ENCODE assay signal across 18 cellular contexts in the genomic region with DNA sequence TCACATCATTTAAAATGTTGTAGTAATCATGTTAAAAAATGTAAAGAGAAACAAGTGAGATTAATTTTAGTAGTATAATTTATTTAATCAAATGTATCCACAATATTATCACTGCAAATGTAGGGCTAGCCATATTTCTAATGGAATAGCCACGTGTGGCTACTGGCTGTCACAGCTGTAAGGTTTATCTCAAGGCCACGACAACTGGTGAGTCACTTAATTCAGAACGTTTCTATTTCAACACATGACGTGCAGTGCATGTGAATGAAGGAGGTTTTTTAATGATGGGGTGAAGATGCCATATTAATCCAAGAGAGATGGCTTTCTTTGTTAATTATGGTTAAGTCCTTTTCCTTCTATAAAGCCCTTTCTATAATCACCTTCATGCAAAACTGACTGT.
DNase-seq lines count a peak whose midpoint lies in the region; ATAC-seq, FAIRE-seq and TF ChIP-seq lines count a peak whose summit lies in the region.
"Had no signal": no experiment of that assay in that cellular context is flagged by ENCODE, and none has a peak within 500 bp of the region (broad histone marks: within the 10 kb centered on the region; RNA-seq: fewer than 3 reads in every experiment).

No MANE protein-coding gene starts in this region.

- no peaks in the 10 kb centered on the region for H3K9me3 ChIP-seq in breast epithelium
- no peaks in the 10 kb centered on the region for H3K9me3 ChIP-seq in endothelial cell of umbilical vein (replicated peaks; ENCODE audit: control insufficient read depth, insufficient read depth, low read length)
- no peaks in the 10 kb centered on the region for H3K9me3 ChIP-seq in left lung
- no peaks in the 10 kb centered on the region for H3K9me3 ChIP-seq in upper lobe of left lung
- no peaks in the 10 kb centered on the region for H3K9me3 ChIP-seq in right lobe of liver
- H3K9me3 ChIP-seq: uterus had no signal

- no peak overlapping the region for H2AFZ ChIP-seq in endothelial cell of umbilical vein (ENCODE audit: low read depth, low read length)

- H3K4me3 ChIP-seq in breast epithelium (no peak overlapping the region), endothelial cell of umbilical vein (replicated peaks in 1 of 3; ENCODE audit: insufficient read depth in 1 of 3, low read depth in 1 of 3, low read length in 3 of 3) (no peak overlapping the region), left lung (no peak overlapping the region), upper lobe of left lung (no peak overlapping the region), right lobe of liver (no peak overlapping the region), dorsolateral prefrontal cortex (no peak overlapping the region)
- H3K4me3 ChIP-seq: uterus had no signal

- H3K36me3 ChIP-seq in breast epithelium (no peaks in the 10 kb centered on the region), endothelial cell of umbilical vein (ENCODE audit: control insufficient read depth in 2 of 2, extremely low read depth in 1 of 2, insufficient read depth in 2 of 2, low read length in 2 of 2) (no peaks in the 10 kb centered on the region), left lung (no peaks in the 10 kb centered on the region), upper lobe of left lung (peaks cover 0 to 9% (median 0%) of the 10 kb centered on the region in 4 donors), right lobe of liver (no peaks in the 10 kb centered on the region)
- H3K36me3 ChIP-seq: uterus had no signal

- FAIRE-seq in endothelial cell of umbilical vein (lab: Jason Lieb, UNC), result peak; percentile 66
- FAIRE-seq: A204.1, H1 had no signal

- ATAC-seq in left lung (peak; percentile 29), upper lobe of left lung (ENCODE audit: low FRiP score in 2 of 2) (peak in 1 of 2 donors; percentile 64), right lobe of liver (no peak), GM21515 (IDR thresholded peaks at IDR 0.05; ENCODE audit: unreplicated experiment) (no peak)
- ATAC-seq: activated CD8-positive, alpha-beta T cell treated with anti-CD3 and anti-CD28 coated beads, Interleukin-2, amount 10 ng/mL, durations not matched to agents 7 days and 5 days; left colon had no signal

- H3K4me3 Mint-ChIP-seq in MCF 10A (ENCODE audit: unreplicated experiment), result no peak overlapping the region
- H3K4me3 Mint-ChIP-seq: activated CD8-positive, alpha-beta T cell treated with anti-CD3 and anti-CD28 coated beads, Interleukin-2, amount 10 ng/mL, durations not matched to agents 7 days and 5 days; naive B cell had no signal

- dilution Hi-C loops in endothelial cell of umbilical vein (cut with MboI; ENCODE audit: extremely low pct_ligation_motif_present, low sequenced_read_pairs), result no loop called here

- H3K79me2 ChIP-seq in endothelial cell of umbilical vein (ENCODE audit: control insufficient read depth, insufficient read depth, low read length), result no peaks in the 10 kb centered on the region

- 67 to 77% methylated on average over 4 of the region's 4 CpGs for WGBS in upper lobe of left lung, 2 donors
- WGBS in right lobe of liver (ENCODE audit: insufficient coverage, low coverage, low lambda C conversion rate, missing lambda C conversion rate), result 64% methylated on average over 4 of the region's 4 CpGs

- no peak overlapping the region for H3K27ac ChIP-seq in breast epithelium
- peak overlapping the region; percentile 32 for H3K27ac ChIP-seq in endothelial cell of umbilical vein (ENCODE audit: insufficient read depth, low read depth, low read length)
- peak overlapping the region in 1 of 2 donors; percentile 64 for H3K27ac ChIP-seq in left lung
- peak overlapping the region; percentile 11 to 76 (median 67) for H3K27ac ChIP-seq in upper lobe of left lung
- H3K27ac ChIP-seq in right lobe of liver, result no peak overlapping the region
- peak overlapping the region in 1 of 59 donors; percentile 16 for H3K27ac ChIP-seq in dorsolateral prefrontal cortex

- H4K20me1 ChIP-seq in endothelial cell of umbilical vein (replicated peaks; ENCODE audit: control insufficient read depth, extremely low read depth, insufficient read depth, low read length), result no peaks in the 10 kb centered on the region

- H3K27ac Mint-ChIP-seq in MCF 10A (ENCODE audit: low read depth, unreplicated experiment), result peak overlapping the region; percentile 42
- H3K27ac Mint-ChIP-seq: activated CD8-positive, alpha-beta T cell treated with anti-CD3 and anti-CD28 coated beads, Interleukin-2, amount 10 ng/mL, durations not matched to agents 7 days and 5 days; activated T-helper 2 cell treated with anti-CD3 and anti-CD28 coated beads, Interferon-gamma antibody, Interleukin-2, Interleukin-4, amounts not matched to agents 10 μg/mL and 5 μg/mL and 100 μg/mL, durations not matched to agents 14 hours and 24 hours and 36 hours; naive B cell had no signal

- no peak for TF ChIP-seq CTCF in MCF 10A (IDR thresholded peaks at IDR 0.05; ENCODE audit: unreplicated experiment)
- TF ChIP-seq CTCF in breast epithelium (IDR thresholded peaks at IDR 0.05), result no peak
- TF ChIP-seq CTCF in endothelial cell of umbilical vein (IDR thresholded peaks at IDR 0.05; ENCODE audit: extremely low read depth in 1 of 2, insufficient read depth in 1 of 2, low read depth in 1 of 2, low read length in 2 of 2), result no peak
- TF ChIP-seq CTCF in left lung (IDR thresholded peaks at IDR 0.05), result no peak
- no peak for TF ChIP-seq CTCF in upper lobe of left lung (IDR thresholded peaks at IDR 0.05)
- no peak for TF ChIP-seq CTCF in right lobe of liver (IDR thresholded peaks at IDR 0.05)
- TF ChIP-seq CTCF in dorsolateral prefrontal cortex (IDR thresholded peaks at IDR 0.05 in 54 of 56, conservative IDR thresholded peaks at IDR 0.05 in 2 of 56; ENCODE audit: low read depth in 1 of 56, partially characterized antibody in 56 of 56), result no peak

- intact Hi-C loops in MCF 10A (cut with micrococcal nuclease) (no loop called here), breast epithelium (cut with DNase I; ENCODE audit: low total_unique reads) (no loop called here), endothelial cell of umbilical vein (cut with micrococcal nuclease) (loop anchor here (1.0 kb wide), 1 partner anchor 8 kb away; no protein-coding TSS in a partner anchor), left lung (cut with DNase I) (no loop called here), right lobe of liver (cut with DNase I) (no loop called here), dorsolateral prefrontal cortex (cut with DNase I) (no loop called here)

- H3K4me1 ChIP-seq in breast epithelium, result peaks cover 0 to 4% of the 10 kb centered on the region in 2 donors
- H3K4me1 ChIP-seq in endothelial cell of umbilical vein (ENCODE audit: control insufficient read depth, extremely low read depth, insufficient read depth, low read length), result peaks cover 33% of the 10 kb centered on the region
- H3K4me1 ChIP-seq in left lung, result peaks cover 5 to 7% of the 10 kb centered on the region in 2 donors
- H3K4me1 ChIP-seq in upper lobe of left lung, result peaks cover 12 to 23% (median 21%) of the 10 kb centered on the region in 4 donors
- no peaks in the 10 kb centered on the region for H3K4me1 ChIP-seq in right lobe of liver

- no peak overlapping the region for H3K9ac ChIP-seq in endothelial cell of umbilical vein (replicated peaks; ENCODE audit: extremely low read depth, insufficient read depth, low read length)

- H3K27me3 ChIP-seq in breast epithelium (no peaks in the 10 kb centered on the region), endothelial cell of umbilical vein (ENCODE audit: control insufficient read depth in 2 of 2, insufficient read depth in 2 of 2, low read length in 2 of 2) (no peaks in the 10 kb centered on the region), left lung (no peaks in the 10 kb centered on the region), upper lobe of left lung (no peaks in the 10 kb centered on the region), right lobe of liver (no peaks in the 10 kb centered on the region), dorsolateral prefrontal cortex (no peaks in the 10 kb centered on the region)
- H3K27me3 ChIP-seq: uterus had no signal

- no peaks in the 10 kb centered on the region for H3K27me3 Mint-ChIP-seq in MCF 10A (ENCODE audit: insufficient read depth, unreplicated experiment)

- no peaks in the 10 kb centered on the region for H3K9me1 ChIP-seq in endothelial cell of umbilical vein (replicated peaks; ENCODE audit: control insufficient read depth, extremely low read depth, insufficient read depth, low read length)

- peak in 1 of 4 donors; percentile 24 for TF ChIP-seq EP300 in upper lobe of left lung (IDR thresholded peaks at IDR 0.05)

- DNase-seq in MCF 10A (ENCODE audit: unreplicated experiment), result peak; percentile 41
- DNase-seq in breast epithelium (ENCODE audit: low spot score in 2 of 2), result no peak
- peak; percentile 71 for DNase-seq in endothelial cell of umbilical vein (ENCODE audit: low read depth, low spot score)
- DNase-seq in left lung, result no peak
- no peak for DNase-seq in upper lobe of left lung
- DNase-seq in right lobe of liver, result no peak
- DNase-seq in dorsolateral prefrontal cortex, result no peak
- DNase-seq: activated CD8-positive, alpha-beta T cell treated with anti-CD3 and anti-CD28 coated beads, Interleukin-2, amount 10 ng/mL, durations not matched to agents 7 days and 5 days; GF-D8; hypothalamus; left colon; naive B cell; stimulated activated CD4-positive, alpha-beta T cell treated with anti-CD3 and anti-CD28 coated beads, Interleukin-4, amount 100 ng/mL, for 24 hours; uterus had no signal

- H3K36me3 Mint-ChIP-seq in MCF 10A (ENCODE audit: insufficient read depth, unreplicated experiment), result peaks cover 8% of the 10 kb centered on the region
- H3K36me3 Mint-ChIP-seq: naive B cell had no signal

- TF ChIP-seq POLR2A in breast epithelium (IDR thresholded peaks at IDR 0.05) (no peak), endothelial cell of umbilical vein (IDR thresholded peaks at IDR 0.05; ENCODE audit: low read depth, low read length) (no peak), upper lobe of left lung (IDR thresholded peaks at IDR 0.05) (no peak), right lobe of liver (IDR thresholded peaks at IDR 0.05) (no peak)

- CTCF ChIA-PET in MCF 10A (lab: Yijun Ruan, JAX) (interaction anchor here (0.7 to 1.7 kb wide), 2 partner anchors 28 to 245 kb away, joined by 3 to 10 read pairs; no protein-coding TSS in a partner anchor), endothelial cell of umbilical vein (lab: Charles Lee) (interaction anchor here (0.8 to 3.7 kb wide), 6 partner anchors 9 to 34 kb away, joined by 3 to 30 read pairs (median 4); no protein-coding TSS in a partner anchor)

- POLR2A ChIA-PET in MCF 10A (lab: Yijun Ruan, JAX), result interaction anchor here (0.6 kb wide), 1 partner anchor 9 kb away, joined by 3 read pairs; no protein-coding TSS in a partner anchor
- POLR2A ChIA-PET in endothelial cell of umbilical vein (lab: Charles Lee), result no interaction called here

- no peak overlapping the region for H3K4me2 ChIP-seq in endothelial cell of umbilical vein (ENCODE audit: insufficient read depth, low read length)

- BruUV-seq in MCF 10A (replicated peaks; lab: Mats Ljungman, UMichigan) (no TSS peak), endothelial cell of umbilical vein (replicated peaks; lab: Mats Ljungman, UMichigan) (no TSS peak)

- H3K4me1 Mint-ChIP-seq in MCF 10A (ENCODE audit: insufficient read depth, unreplicated experiment), result peaks cover 18% of the 10 kb centered on the region
- H3K4me1 Mint-ChIP-seq: naive B cell had no signal

- H3K9me3 Mint-ChIP-seq in MCF 10A (ENCODE audit: unreplicated experiment), result no peaks in the 10 kb centered on the region
- H3K9me3 Mint-ChIP-seq: activated T-helper 2 cell treated with anti-CD3 and anti-CD28 coated beads, Interferon-gamma antibody, Interleukin-2, Interleukin-4, amounts not matched to agents 10 μg/mL and 5 μg/mL and 100 μg/mL, durations not matched to agents 14 hours and 24 hours and 36 hours had no signal

Comparison
In these comparisons a context has a peak if more than half of its experiments do, and no peak if none do; other contexts are left out.
1. DNase-seq: peak in MCF 10A (single experiment) and endothelial cell of umbilical vein (single experiment); none in breast epithelium (0 of 2), left lung (0 of 2), upper lobe of left lung (0 of 2), right lobe of liver (0 of 3) and dorsolateral prefrontal cortex (0 of 10).
2. H3K27ac ChIP-seq: peak in endothelial cell of umbilical vein (single experiment) and upper lobe of left lung (4 of 4); none in breast epithelium (0 of 2) and right lobe of liver (0 of 3).